1 cellular context compared by ENCODE assay signal in the genomic region with DNA sequence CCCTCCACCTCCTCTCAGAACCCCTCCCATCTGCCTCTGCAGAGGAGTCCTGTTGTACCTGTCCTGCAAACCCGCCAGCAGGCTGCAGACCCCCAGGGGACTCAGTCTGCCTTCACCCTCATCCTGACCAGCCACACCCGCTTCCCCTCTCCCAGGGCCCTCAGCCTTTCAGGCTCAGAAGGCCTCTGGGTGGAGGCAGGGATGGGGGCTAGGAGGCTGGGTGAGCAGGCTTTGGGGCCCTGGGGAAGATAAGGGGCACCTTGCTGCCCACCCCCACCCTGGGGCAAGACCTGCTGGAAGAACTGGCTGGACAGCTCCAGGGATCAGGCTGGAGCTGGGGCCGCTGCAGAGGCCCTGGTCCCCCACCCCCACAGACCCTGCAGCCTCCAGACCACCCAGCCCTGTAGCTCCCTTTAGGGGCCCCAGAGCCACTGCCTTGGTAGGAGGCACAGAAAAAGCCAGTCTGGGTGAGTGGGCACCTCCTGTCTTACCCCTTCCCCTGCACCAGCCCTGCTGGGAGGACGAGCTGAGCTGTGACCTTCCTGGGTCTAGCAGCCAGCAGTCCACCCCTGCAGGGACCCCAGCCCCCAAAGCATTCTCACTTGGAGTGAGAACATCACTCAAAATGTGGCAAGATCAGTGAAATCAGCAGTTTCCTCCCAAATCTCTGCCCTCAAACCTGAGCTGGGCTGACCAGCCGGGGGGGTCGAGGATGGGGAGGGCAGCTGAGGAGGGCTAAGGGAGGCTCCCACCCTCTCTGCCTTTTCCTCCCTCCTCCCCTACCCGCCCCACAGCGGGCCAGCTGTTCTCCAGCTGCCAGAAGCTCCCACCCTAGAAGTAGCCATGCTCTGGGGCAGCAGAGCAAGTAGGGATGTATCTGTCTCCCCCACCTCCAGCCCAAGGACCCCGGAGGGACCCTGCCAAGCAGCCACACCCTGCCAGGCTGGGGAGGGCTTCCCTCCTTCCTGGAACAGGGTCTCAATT.
TF ChIP-seq lines count a peak whose summit lies in the region.

No MANE protein-coding gene starts in this region.

TF ChIP-seq in WTC11, 78 proteins besides CTCF, POLR2A, EP300 and RAD21:
- TF ChIP-seq, protein P1, sequence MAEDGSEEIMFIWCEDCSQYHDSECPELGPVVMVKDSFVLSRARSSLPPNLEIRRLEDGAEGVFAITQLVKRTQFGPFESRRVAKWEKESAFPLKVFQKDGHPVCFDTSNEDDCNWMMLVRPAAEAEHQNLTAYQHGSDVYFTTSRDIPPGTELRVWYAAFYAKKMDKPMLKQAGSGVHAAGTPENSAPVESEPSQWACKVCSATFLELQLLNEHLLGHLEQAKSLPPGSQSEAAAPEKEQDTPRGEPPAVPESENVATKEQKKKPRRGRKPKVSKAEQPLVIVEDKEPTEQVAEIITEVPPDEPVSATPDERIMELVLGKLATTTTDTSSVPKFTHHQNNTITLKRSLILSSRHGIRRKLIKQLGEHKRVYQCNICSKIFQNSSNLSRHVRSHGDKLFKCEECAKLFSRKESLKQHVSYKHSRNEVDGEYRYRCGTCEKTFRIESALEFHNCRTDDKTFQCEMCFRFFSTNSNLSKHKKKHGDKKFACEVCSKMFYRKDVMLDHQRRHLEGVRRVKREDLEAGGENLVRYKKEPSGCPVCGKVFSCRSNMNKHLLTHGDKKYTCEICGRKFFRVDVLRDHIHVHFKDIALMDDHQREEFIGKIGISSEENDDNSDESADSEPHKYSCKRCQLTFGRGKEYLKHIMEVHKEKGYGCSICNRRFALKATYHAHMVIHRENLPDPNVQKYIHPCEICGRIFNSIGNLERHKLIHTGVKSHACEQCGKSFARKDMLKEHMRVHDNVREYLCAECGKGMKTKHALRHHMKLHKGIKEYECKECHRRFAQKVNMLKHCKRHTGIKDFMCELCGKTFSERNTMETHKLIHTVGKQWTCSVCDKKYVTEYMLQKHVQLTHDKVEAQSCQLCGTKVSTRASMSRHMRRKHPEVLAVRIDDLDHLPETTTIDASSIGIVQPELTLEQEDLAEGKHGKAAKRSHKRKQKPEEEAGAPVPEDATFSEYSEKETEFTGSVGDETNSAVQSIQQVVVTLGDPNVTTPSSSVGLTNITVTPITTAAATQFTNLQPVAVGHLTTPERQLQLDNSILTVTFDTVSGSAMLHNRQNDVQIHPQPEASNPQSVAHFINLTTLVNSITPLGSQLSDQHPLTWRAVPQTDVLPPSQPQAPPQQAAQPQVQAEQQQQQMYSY (CRISPR knock-in tag; IDR thresholded peaks at IDR 0.05): peak; percentile 88
- no peak for TF ChIP-seq NR1H2 (CRISPR knock-in tag; IDR thresholded peaks at IDR 0.05)
TF ChIP-seq in WTC11: peak in this region for 1.
